1 cellular context compared by ENCODE assay signal in the genomic region with DNA sequence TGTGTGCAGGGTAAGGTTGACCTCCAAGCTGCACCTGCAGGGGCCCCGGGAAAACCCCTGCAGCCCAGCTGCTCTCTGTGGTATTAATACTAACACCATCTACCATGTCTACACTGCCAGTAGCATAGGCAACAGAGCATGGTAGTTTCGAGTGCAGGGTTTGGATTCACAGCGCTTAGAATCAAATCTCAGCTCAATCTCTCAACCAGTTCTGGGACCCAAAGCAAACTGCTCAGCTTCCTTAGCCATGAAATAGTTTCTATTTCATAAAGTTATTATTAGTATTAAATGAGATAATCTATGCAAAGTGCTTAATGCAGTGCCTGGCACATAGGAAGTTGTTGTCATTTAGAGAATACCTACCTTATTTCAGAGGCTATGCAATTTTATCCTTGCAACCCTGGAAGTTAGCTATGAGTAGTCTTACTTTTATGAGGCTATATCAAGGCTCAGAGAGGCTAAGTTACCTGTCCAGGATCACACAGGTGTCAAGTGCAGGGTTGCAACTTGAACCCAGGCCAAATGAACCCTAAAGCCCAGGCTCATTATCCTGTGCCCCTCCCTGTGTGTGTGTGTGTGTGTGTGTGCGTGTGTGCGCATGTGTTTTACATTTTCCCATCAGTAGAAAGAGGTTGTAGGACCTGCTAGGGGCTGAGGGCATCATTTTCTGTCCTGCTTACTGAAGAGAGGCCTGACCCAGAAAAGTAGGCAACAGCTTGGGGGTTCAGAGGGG.
TF ChIP-seq lines count a peak whose summit lies in the region.

No MANE protein-coding gene starts in this region.

TF ChIP-seq in GM12878, 131 proteins besides CTCF, POLR2A, EP300 and RAD21 (continued from another document):
- TF ChIP-seq FOS (IDR thresholded peaks at IDR 0.05; ENCODE audit: borderline replicate concordance, extremely low read depth, insufficient read length) (no peak), E2F8 (IDR thresholded peaks at IDR 0.05; ENCODE audit: low read depth, partially characterized antibody) (no peak), CREM (IDR thresholded peaks at IDR 0.05; ENCODE audit: low read depth) (peak; percentile 72; the same call in 1 of the 2 replicates), POU2F2 (IDR thresholded peaks at IDR 0.05; ENCODE audit: borderline replicate concordance, low read depth, low read length) (peak; percentile 90; the same call in 2 of the 3 replicates), FOXK2 (IDR thresholded peaks at IDR 0.05) (no peak), MAX (IDR thresholded peaks at IDR 0.05; ENCODE audit: low read depth, low read length) (no peak), BCLAF1 (IDR thresholded peaks at IDR 0.05) (no peak), BRCA1 (IDR thresholded peaks at IDR 0.05; ENCODE audit: low read depth, low read length) (no peak), NFYA (IDR thresholded peaks at IDR 0.05; ENCODE audit: borderline replicate concordance, low read depth, low read length) (no peak), SUZ12 (IDR thresholded peaks at IDR 0.05; ENCODE audit: unreplicated experiment) (no peak), SIN3A (IDR thresholded peaks at IDR 0.05; ENCODE audit: low read depth, low read length) (no peak), NFIC (IDR thresholded peaks at IDR 0.05; ENCODE audit: low read depth, low read length) (peak; percentile 85), TBL1XR1 (IDR thresholded peaks at IDR 0.05; ENCODE audit: low read depth, low read length) (no peak), JUNB (IDR thresholded peaks at IDR 0.05) (peak; percentile 88), RUNX3 (IDR thresholded peaks at IDR 0.05; ENCODE audit: low read length) (peak; percentile 93), STAT1 (conservative IDR thresholded peaks at IDR 0.05) (no peak), ESRRA (IDR thresholded peaks at IDR 0.05; ENCODE audit: low read length) (no peak), PML (IDR thresholded peaks at IDR 0.05; ENCODE audit: low read length) (no peak), RBBP5 (conservative IDR thresholded peaks at IDR 0.05) (no peak), SP1 (IDR thresholded peaks at IDR 0.05; ENCODE audit: low read depth, low read length) (peak; percentile 40), ZZZ3 (IDR thresholded peaks at IDR 0.05; ENCODE audit: control insufficient read depth, insufficient read length, low read depth) (no peak), PAX8 (IDR thresholded peaks at IDR 0.05) (no peak), MTA3 (IDR thresholded peaks at IDR 0.05; ENCODE audit: borderline replicate concordance, low read length) (peak; percentile 84), IKZF2 (IDR thresholded peaks at IDR 0.05) (peak in 1 of 2 experiments; percentile 83; a peak in 3 of 4 replicates), NBN (IDR thresholded peaks at IDR 0.05) (no peak)
- TF ChIP-seq, protein P1, sequence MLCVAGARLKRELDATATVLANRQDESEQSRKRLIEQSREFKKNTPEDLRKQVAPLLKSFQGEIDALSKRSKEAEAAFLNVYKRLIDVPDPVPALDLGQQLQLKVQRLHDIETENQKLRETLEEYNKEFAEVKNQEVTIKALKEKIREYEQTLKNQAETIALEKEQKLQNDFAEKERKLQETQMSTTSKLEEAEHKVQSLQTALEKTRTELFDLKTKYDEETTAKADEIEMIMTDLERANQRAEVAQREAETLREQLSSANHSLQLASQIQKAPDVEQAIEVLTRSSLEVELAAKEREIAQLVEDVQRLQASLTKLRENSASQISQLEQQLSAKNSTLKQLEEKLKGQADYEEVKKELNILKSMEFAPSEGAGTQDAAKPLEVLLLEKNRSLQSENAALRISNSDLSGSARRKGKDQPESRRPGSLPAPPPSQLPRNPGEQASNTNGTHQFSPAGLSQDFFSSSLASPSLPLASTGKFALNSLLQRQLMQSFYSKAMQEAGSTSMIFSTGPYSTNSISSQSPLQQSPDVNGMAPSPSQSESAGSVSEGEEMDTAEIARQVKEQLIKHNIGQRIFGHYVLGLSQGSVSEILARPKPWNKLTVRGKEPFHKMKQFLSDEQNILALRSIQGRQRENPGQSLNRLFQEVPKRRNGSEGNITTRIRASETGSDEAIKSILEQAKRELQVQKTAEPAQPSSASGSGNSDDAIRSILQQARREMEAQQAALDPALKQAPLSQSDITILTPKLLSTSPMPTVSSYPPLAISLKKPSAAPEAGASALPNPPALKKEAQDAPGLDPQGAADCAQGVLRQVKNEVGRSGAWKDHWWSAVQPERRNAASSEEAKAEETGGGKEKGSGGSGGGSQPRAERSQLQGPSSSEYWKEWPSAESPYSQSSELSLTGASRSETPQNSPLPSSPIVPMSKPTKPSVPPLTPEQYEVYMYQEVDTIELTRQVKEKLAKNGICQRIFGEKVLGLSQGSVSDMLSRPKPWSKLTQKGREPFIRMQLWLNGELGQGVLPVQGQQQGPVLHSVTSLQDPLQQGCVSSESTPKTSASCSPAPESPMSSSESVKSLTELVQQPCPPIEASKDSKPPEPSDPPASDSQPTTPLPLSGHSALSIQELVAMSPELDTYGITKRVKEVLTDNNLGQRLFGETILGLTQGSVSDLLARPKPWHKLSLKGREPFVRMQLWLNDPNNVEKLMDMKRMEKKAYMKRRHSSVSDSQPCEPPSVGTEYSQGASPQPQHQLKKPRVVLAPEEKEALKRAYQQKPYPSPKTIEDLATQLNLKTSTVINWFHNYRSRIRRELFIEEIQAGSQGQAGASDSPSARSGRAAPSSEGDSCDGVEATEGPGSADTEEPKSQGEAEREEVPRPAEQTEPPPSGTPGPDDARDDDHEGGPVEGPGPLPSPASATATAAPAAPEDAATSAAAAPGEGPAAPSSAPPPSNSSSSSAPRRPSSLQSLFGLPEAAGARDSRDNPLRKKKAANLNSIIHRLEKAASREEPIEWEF (IDR thresholded peaks at IDR 0.05; ENCODE audit: insufficient replicate concordance, low read depth, low read length) = no peak
